In genomic region chrX:155218777-155219176, GRCh38 we compare ENCODE assay signal across 14 cellular contexts. TPM values are rescaled to one million over a fixed set of nuclear protein-coding genes. Genes with fewer than 3 reads are reported as not detected.
DNase-seq lines count a peak whose midpoint lies in the region; ATAC-seq and TF ChIP-seq lines count a peak whose summit lies in the region.
"Had no signal": no experiment of that assay in that cellular context is flagged by ENCODE, and none has a peak within 500 bp of the region (broad histone marks: within the 10 kb centered on the region; RNA-seq: fewer than 3 reads in every experiment).

No MANE protein-coding gene starts in this region.

- no peak for DNase-seq in stimulated activated naive CD8-positive, alpha-beta T cell treated with anti-CD3 and anti-CD28 coated beads, Interleukin-15, Interleukin-2, amounts not matched to agents 100 U/mL and 50 U/mL, for 24 hours
- no peak for DNase-seq in T-cell
- DNase-seq in endodermal cell: no peak
- DNase-seq in type B pancreatic cell (ENCODE audit: extremely low spot score, unreplicated experiment): no peak
- DNase-seq: amygdala, DMS153, foreskin melanocyte, NCI-H1930, SHP77 treated with DMSO at 0.1 percent for 48 hours had no signal

- POLR2A ChIA-PET in T-cell (lab: Charles Lee): no interaction called here

- CTCF ChIA-PET in T-cell (lab: Charles Lee): no interaction called here

- H3K27ac ChIP-seq in endodermal cell (ENCODE audit: low read depth, low read length): no peak overlapping the region
- H3K27ac ChIP-seq: suprapubic skin had no signal

- peaks cover 3% of the 10 kb centered on the region for H3K4me1 ChIP-seq in endodermal cell (ENCODE audit: control insufficient read depth, insufficient read depth, low read length)

- ATAC-seq in stimulated activated naive CD8-positive, alpha-beta T cell treated with anti-CD3 and anti-CD28 coated beads, Interleukin-15, Interleukin-2, amounts not matched to agents 100 U/mL and 50 U/mL, for 24 hours: no peak
- ATAC-seq in T-cell (replicated peaks in 1 of 4) (no peak), HG03108 (IDR thresholded peaks at IDR 0.05; ENCODE audit: unreplicated experiment) (no peak), GM21576 (IDR thresholded peaks at IDR 0.05; ENCODE audit: unreplicated experiment) (no peak), GM21737 (IDR thresholded peaks at IDR 0.05; ENCODE audit: unreplicated experiment) (no peak)

- no peaks in the 10 kb centered on the region for H3K27me3 Mint-ChIP-seq in stimulated activated naive CD8-positive, alpha-beta T cell treated with anti-CD3 and anti-CD28 coated beads, Interleukin-15, Interleukin-2, amounts not matched to agents 100 ng/mL and 50 ng/mL, for 24 hours
- H3K27me3 Mint-ChIP-seq in T-cell: no peaks in the 10 kb centered on the region
- no peaks in the 10 kb centered on the region for H3K27me3 Mint-ChIP-seq in endodermal cell (ENCODE audit: insufficient read depth)
- no peaks in the 10 kb centered on the region for H3K27me3 Mint-ChIP-seq in type B pancreatic cell

- no peaks in the 10 kb centered on the region for H3K9me3 Mint-ChIP-seq in stimulated activated naive CD8-positive, alpha-beta T cell treated with anti-CD3 and anti-CD28 coated beads, Interleukin-15, Interleukin-2, amounts not matched to agents 100 ng/mL and 50 ng/mL, for 24 hours
- no peaks in the 10 kb centered on the region for H3K9me3 Mint-ChIP-seq in T-cell
- peaks cover 48% of the 10 kb centered on the region for H3K9me3 Mint-ChIP-seq in endodermal cell
- H3K9me3 Mint-ChIP-seq in type B pancreatic cell: no peaks in the 10 kb centered on the region

- TF ChIP-seq CTCF in endodermal cell (conservative IDR thresholded peaks at IDR 0.05): no peak
- no peak for TF ChIP-seq CTCF in type B pancreatic cell (conservative IDR thresholded peaks at IDR 0.05)

- H3K27ac Mint-ChIP-seq in stimulated activated naive CD8-positive, alpha-beta T cell treated with anti-CD3 and anti-CD28 coated beads, Interleukin-15, Interleukin-2, amounts not matched to agents 100 ng/mL and 50 ng/mL, for 24 hours: no peak overlapping the region
- H3K27ac Mint-ChIP-seq in T-cell (no peak overlapping the region), endodermal cell (no peak overlapping the region), type B pancreatic cell (no peak overlapping the region)

- H3K4me3 ChIP-seq in endodermal cell (ENCODE audit: low read length): peak overlapping the region; percentile 96
- H3K4me3 ChIP-seq: suprapubic skin had no signal

- H3K9me3 ChIP-seq in endodermal cell (ENCODE audit: control insufficient read depth, low read length): peaks cover 15% of the 10 kb centered on the region
- H3K9me3 ChIP-seq: suprapubic skin had no signal

- H3K4me3 Mint-ChIP-seq in stimulated activated naive CD8-positive, alpha-beta T cell treated with anti-CD3 and anti-CD28 coated beads, Interleukin-15, Interleukin-2, amounts not matched to agents 100 ng/mL and 50 ng/mL, for 24 hours: peak overlapping the region; percentile 66
- H3K4me3 Mint-ChIP-seq in T-cell (peak overlapping the region in 2 of 3 donors; percentile 58 to 97), endodermal cell (no peak overlapping the region), type B pancreatic cell (peak overlapping the region; percentile 45)

- 95 to 100% methylated on average over 2 of the region's 2 CpGs for WGBS in endodermal cell (ENCODE audit: insufficient coverage in 1 of 2, insufficient read length in 1 of 2), 2 experiments

- H3K36me3 Mint-ChIP-seq in stimulated activated naive CD8-positive, alpha-beta T cell treated with anti-CD3 and anti-CD28 coated beads, Interleukin-15, Interleukin-2, amounts not matched to agents 100 ng/mL and 50 ng/mL, for 24 hours (ENCODE audit: low read depth): peaks cover 25% of the 10 kb centered on the region
- peaks cover 15% of the 10 kb centered on the region for H3K36me3 Mint-ChIP-seq in T-cell
- peaks cover 33% of the 10 kb centered on the region for H3K36me3 Mint-ChIP-seq in endodermal cell (ENCODE audit: low read depth)
- H3K36me3 Mint-ChIP-seq in type B pancreatic cell: peaks cover 15% of the 10 kb centered on the region

- H3K4me1 Mint-ChIP-seq in stimulated activated naive CD8-positive, alpha-beta T cell treated with anti-CD3 and anti-CD28 coated beads, Interleukin-15, Interleukin-2, amounts not matched to agents 100 ng/mL and 50 ng/mL, for 24 hours (ENCODE audit: low read depth): peaks cover 25% of the 10 kb centered on the region
- H3K4me1 Mint-ChIP-seq in T-cell: peaks cover 23 to 29% (median 25%) of the 10 kb centered on the region in 3 donors
- peaks cover 13% of the 10 kb centered on the region for H3K4me1 Mint-ChIP-seq in endodermal cell
- no peaks in the 10 kb centered on the region for H3K4me1 Mint-ChIP-seq in type B pancreatic cell (ENCODE audit: unreplicated experiment)

- H3K27me3 ChIP-seq in endodermal cell (ENCODE audit: control insufficient read depth, insufficient read depth, low read length, poor library complexity, severe bottlenecking): no peaks in the 10 kb centered on the region
- H3K27me3 ChIP-seq: suprapubic skin had no signal

- H3K9ac ChIP-seq in endodermal cell (ENCODE audit: extremely low read depth, low read length, poor library complexity, severe bottlenecking): no peak overlapping the region

- H3K36me3 ChIP-seq in endodermal cell (ENCODE audit: control insufficient read depth, insufficient read depth, low read length): peaks cover 31% of the 10 kb centered on the region

RNA-seq across cellular contexts. Expression of gene VBP1, which starts 2.5 kb away (rescaled TPM):
- 10 to 100 TPM; 22.6 to 31.8 (median 26.0) TPM for total RNA-seq in T-cell
- 10 to 100 TPM; 83.5 to 97.0 TPM for total RNA-seq in endodermal cell
- polyA plus RNA-seq in endodermal cell (2013, experiment 1 of 2): 91.5 TPM
- 96.3 TPM for polyA plus RNA-seq in endodermal cell (2013, experiment 2 of 2)
- 37.8 and 52.3 TPM in 2 replicates for total RNA-seq in type B pancreatic cell (ENCODE audit: low replicate concordance)

RNA-seq across cellular contexts. Expression of gene RAB39B, which starts 45.5 kb away (rescaled TPM):
- total RNA-seq in T-cell (10 to 100 TPM in 3 of 5 donors, 1 to 10 TPM in 2; 5.5 to 13.4 (median 12.8) TPM), endodermal cell (1 to 10 TPM; 3.7 to 5.1 TPM), type B pancreatic cell (ENCODE audit: low replicate concordance) (2.5 and 4.0 TPM in 2 replicates)
- polyA plus RNA-seq in endodermal cell (2013, experiment 1 of 2): 7.2 TPM
- 5.1 TPM for polyA plus RNA-seq in endodermal cell (2013, experiment 2 of 2)
